In the genomic region with DNA sequence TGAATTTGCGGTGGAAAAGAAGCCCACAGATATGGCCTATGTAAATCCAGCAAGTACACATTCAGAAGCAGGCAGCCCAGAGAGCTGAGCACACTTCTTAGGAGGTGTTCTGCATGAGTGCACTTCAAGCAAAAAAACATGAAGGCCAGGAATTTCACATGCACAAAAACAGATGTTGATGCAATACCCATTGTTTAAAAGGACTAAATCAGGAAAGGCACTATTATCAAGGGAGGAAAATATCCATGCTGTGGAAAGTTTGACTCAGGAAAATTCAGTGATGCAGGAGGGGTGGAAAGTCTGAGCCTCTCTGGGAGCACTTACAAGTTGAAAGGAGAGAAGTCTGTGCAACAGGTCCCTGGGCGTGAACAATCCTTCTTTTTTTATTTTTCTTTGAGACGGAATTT, we compare ENCODE assay signal across 16 cellular contexts. TPM values are rescaled to one million over a fixed set of nuclear protein-coding genes. Genes with fewer than 3 reads are reported as not detected.
A peak's percentile ranks its signal among the peaks of the same experiment; 100 is the strongest.
DNase-seq lines count a peak whose midpoint lies in the region; ATAC-seq and TF ChIP-seq lines count a peak whose summit lies in the region.
"Had no signal": no experiment of that assay in that cellular context is flagged by ENCODE, and none has a peak within 500 bp of the region (broad histone marks: within the 10 kb centered on the region; RNA-seq: fewer than 3 reads in every experiment).

No MANE protein-coding gene starts in this region.

- H2BK15ac ChIP-seq in H9 (ENCODE audit: low read depth, low read length), result no peak overlapping the region

- no peak overlapping the region for H3K4me3 Mint-ChIP-seq in H9
- no peak overlapping the region for H3K4me3 Mint-ChIP-seq in stimulated activated naive B cell treated with anti-CD40 and anti-IgM and Interleukin-4, amounts not matched to agents 10 μg/mL and 1 μg/mL and 100 μg/mL, for 72 hours
- H3K4me3 Mint-ChIP-seq: stimulated activated naive CD8-positive, alpha-beta T cell treated with anti-CD3 and anti-CD28 coated beads, Interleukin-15, amount 100 ng/mL, for 72 hours had no signal

- H2BK5ac ChIP-seq in H9 (ENCODE audit: insufficient read length, low read length), result no peak overlapping the region

- no peak overlapping the region for H3K4ac ChIP-seq in H9 (ENCODE audit: low read depth, low read length)

- H3K18ac ChIP-seq in H9 (ENCODE audit: insufficient read length, low read depth, low read length), result no peak overlapping the region

- H3K4me1 Mint-ChIP-seq in H9, result peaks cover 4% of the 10 kb centered on the region in 2 experiments; a peak in 2 of 4 replicates
- peaks cover 0 to 2% of the 10 kb centered on the region in 2 donors for H3K4me1 Mint-ChIP-seq in stimulated activated naive B cell treated with anti-CD40 and anti-IgM and Interleukin-4, amounts not matched to agents 10 μg/mL and 1 μg/mL and 100 μg/mL, for 72 hours
- H3K4me1 Mint-ChIP-seq: stimulated activated naive CD8-positive, alpha-beta T cell treated with anti-CD3 and anti-CD28 coated beads, Interleukin-15, amount 100 ng/mL, for 72 hours had no signal

- H4K20me1 ChIP-seq in H9 (ENCODE audit: control insufficient read depth, insufficient read depth, insufficient read length), result no peaks in the 10 kb centered on the region

- no peak overlapping the region for H4K5ac ChIP-seq in H9 (ENCODE audit: insufficient read length, low read depth, low read length)

- H3K27me3 ChIP-seq in H9 (ENCODE audit: insufficient read depth, low read length) (no peaks in the 10 kb centered on the region), heart right ventricle (no peaks in the 10 kb centered on the region)

- WGBS in H9 (ENCODE audit: extremely low coverage, insufficient read length, low lambda C conversion rate), result no CpG with 5 or more reads among the region's 3 CpGs
- 54 to 84% methylated on average over 3 of the region's 3 CpGs for WGBS in heart right ventricle, 2 donors

- no peaks in the 10 kb centered on the region for H3K79me1 ChIP-seq in H9 (ENCODE audit: insufficient read depth, low read depth, low read length, poor library complexity, severe bottlenecking)

- H3K36me3 ChIP-seq in heart right ventricle, result no peaks in the 10 kb centered on the region

- H3K79me2 ChIP-seq in H9 (ENCODE audit: insufficient read depth, low read length), result no peaks in the 10 kb centered on the region
- H3K79me2 ChIP-seq: parathyroid adenoma had no signal

- no peak overlapping the region for H2AK5ac ChIP-seq in H9 (ENCODE audit: insufficient read length, low read length)

- DNase-seq in H9, result no peak
- peak; percentile 73 for DNase-seq in amniotic stem cell (lab: John Stamatoyannopoulos, UW)
- peak in 1 of 2 donors; percentile 68 for DNase-seq in heart right ventricle
- DNase-seq in sciatic nerve (ENCODE audit: low spot score), result no peak
- no peak for DNase-seq in stimulated activated naive B cell treated with anti-CD40 and anti-IgM and Interleukin-4, amounts not matched to agents 10 μg/mL and 1 μg/mL and 100 μg/mL, for 72 hours
- no peak for DNase-seq in inferior parietal cortex (ENCODE audit: extremely low spot score)
- DNase-seq: central memory CD4-positive, alpha-beta T cell; DMS 273 treated with DMSO at 0.1 percent for 48 hours; NCI-H446; SHP77 treated with DMSO at 0.1 percent for 48 hours; stimulated activated CD4-positive, alpha-beta T cell treated with anti-CD3 and anti-CD28 coated beads, Interleukin-4, amount 100 ng/mL, for 24 hours; stimulated activated naive CD8-positive, alpha-beta T cell treated with anti-CD3 and anti-CD28 coated beads, Interleukin-15, amount 100 ng/mL, for 72 hours had no signal

- no peak overlapping the region for H3K23ac ChIP-seq in H9 (ENCODE audit: insufficient read length, low read depth, low read length)

- H3K4me3 ChIP-seq in heart right ventricle, result no peak overlapping the region

- H4K8ac ChIP-seq in H9 (replicated peaks; ENCODE audit: insufficient read length, low read depth, low read length), result no peak overlapping the region

- no peak overlapping the region for H4K91ac ChIP-seq in H9 (ENCODE audit: insufficient read length, low read depth, low read length)

- no peak overlapping the region for H2BK12ac ChIP-seq in H9 (ENCODE audit: insufficient read length, low read depth, low read length)

- H3K9ac ChIP-seq in H9 (ENCODE audit: extremely low read depth, insufficient read length, low read length), result peak overlapping the region; percentile 37
- H3K9ac ChIP-seq: KMS-11, parathyroid adenoma had no signal

- ATAC-seq in heart right ventricle (peak; percentile 77 to 95 (median 92)), sciatic nerve (peak; percentile 97), GM21390 (IDR thresholded peaks at IDR 0.05; ENCODE audit: unreplicated experiment) (no peak), HG03342 (IDR thresholded peaks at IDR 0.05; ENCODE audit: unreplicated experiment) (no peak)
- ATAC-seq in stimulated activated naive B cell treated with anti-CD40 and anti-IgM and Interleukin-4, amounts not matched to agents 10 μg/mL and 1 μg/mL and 100 μg/mL, for 72 hours (replicated peaks), result no peak
- ATAC-seq: stimulated activated naive CD8-positive, alpha-beta T cell treated with anti-CD3 and anti-CD28 coated beads, Interleukin-15, amount 100 ng/mL, for 72 hours had no signal

- H3K56ac ChIP-seq in H9 (ENCODE audit: insufficient read length, low read depth, low read length), result no peak overlapping the region

- H2AFZ ChIP-seq in H9 (ENCODE audit: low read length), result no peak overlapping the region
- H2AFZ ChIP-seq: parathyroid adenoma had no signal

- H3K27ac Mint-ChIP-seq in H9, result no peak overlapping the region; a peak in 1 of 7 replicates
- H3K27ac Mint-ChIP-seq in stimulated activated naive B cell treated with anti-CD40 and anti-IgM and Interleukin-4, amounts not matched to agents 10 μg/mL and 1 μg/mL and 100 μg/mL, for 72 hours, result no peak overlapping the region

- no peaks in the 10 kb centered on the region for H3K36me3 Mint-ChIP-seq in H9 (ENCODE audit: insufficient read depth in 1 of 3, low read depth in 3 of 3)
- no peaks in the 10 kb centered on the region for H3K36me3 Mint-ChIP-seq in stimulated activated naive B cell treated with anti-CD40 and anti-IgM and Interleukin-4, amounts not matched to agents 10 μg/mL and 1 μg/mL and 100 μg/mL, for 72 hours

- TF ChIP-seq CTCF in H9 (conservative IDR thresholded peaks at IDR 0.05) (no peak), heart right ventricle (IDR thresholded peaks at IDR 0.05) (no peak)

- H3K27ac ChIP-seq in H9 (ENCODE audit: insufficient read length, low read depth, low read length), result no peak overlapping the region
- peak overlapping the region in 9 of 10 donors; percentile 64 to 91 (median 79) for H3K27ac ChIP-seq in heart right ventricle
- H3K27ac ChIP-seq: KMS-11, parathyroid adenoma had no signal

- H2BK120ac ChIP-seq in H9 (ENCODE audit: low read depth, low read length, poor library complexity, severe bottlenecking), result no peak overlapping the region

- H3K9me3 ChIP-seq in H9 (ENCODE audit: control insufficient read depth, low read depth, low read length), result no peaks in the 10 kb centered on the region
- H3K9me3 ChIP-seq in heart right ventricle, result no peaks in the 10 kb centered on the region

- H3T11ph ChIP-seq in H9 (ENCODE audit: low read length), result no peak overlapping the region

- H3K9me3 Mint-ChIP-seq in H9, result no peaks in the 10 kb centered on the region; a peak in 1 of 5 replicates
- H3K9me3 Mint-ChIP-seq in stimulated activated naive B cell treated with anti-CD40 and anti-IgM and Interleukin-4, amounts not matched to agents 10 μg/mL and 1 μg/mL and 100 μg/mL, for 72 hours, result no peaks in the 10 kb centered on the region
- H3K9me3 Mint-ChIP-seq: stimulated activated naive CD8-positive, alpha-beta T cell treated with anti-CD3 and anti-CD28 coated beads, Interleukin-15, amount 100 ng/mL, for 72 hours had no signal

- intact Hi-C loops in heart right ventricle (cut with DNase I) (no loop called here), sciatic nerve (cut with DNase I) (no loop called here)

- H3K27me3 Mint-ChIP-seq in H9 (ENCODE audit: low read depth), result peaks cover 4% of the 10 kb centered on the region
- H3K27me3 Mint-ChIP-seq in stimulated activated naive B cell treated with anti-CD40 and anti-IgM and Interleukin-4, amounts not matched to agents 10 μg/mL and 1 μg/mL and 100 μg/mL, for 72 hours, result peaks cover 8 to 24% of the 10 kb centered on the region in 2 donors

- no peak overlapping the region for H2BK20ac ChIP-seq in H9 (ENCODE audit: low read depth, low read length, poor library complexity, severe bottlenecking)

- no peak overlapping the region for H3K4me2 ChIP-seq in H9 (ENCODE audit: insufficient read depth, insufficient read length, low read length)
- H3K4me2 ChIP-seq: KMS-11 had no signal

- no peak overlapping the region for H3K14ac ChIP-seq in H9 (ENCODE audit: insufficient read depth, low read length)

- H3K4me1 ChIP-seq in H9 (ENCODE audit: insufficient read depth, low read length) (no peaks in the 10 kb centered on the region), heart right ventricle (peaks cover 0 to 39% (median 13%) of the 10 kb centered on the region in 9 donors)
- H3K4me1 ChIP-seq: parathyroid adenoma had no signal

- H3K23me2 ChIP-seq in H9 (ENCODE audit: insufficient read length, low read depth, low read length, poor library complexity, severe bottlenecking), result no peaks in the 10 kb centered on the region

RNA-seq across cellular contexts. Expression of gene CARS1, which starts 15.8 kb away (rescaled TPM):
- 82.5 and 92.3 TPM in 2 replicates for total RNA-seq in H9 (2021)
- total RNA-seq in heart right ventricle, result 10 to 100 TPM; 12.5 to 24.6 (median 15.9) TPM
- polyA plus RNA-seq in heart right ventricle, result 10 to 100 TPM; 14.8 to 24.2 TPM
- 42.3 TPM for total RNA-seq in sciatic nerve

Comparison
In these comparisons a context has a peak if more than half of its experiments do, and no peak if none do; other contexts are left out.
1. ATAC-seq: peak in heart right ventricle (8 of 8) and sciatic nerve (single experiment); none in stimulated activated naive B cell treated with anti-CD40 and anti-IgM and Interleukin-4, amounts not matched to agents 10 μg/mL and 1 μg/mL and 100 μg/mL, for 72 hours (0 of 2), GM21390 (single experiment) and HG03342 (single experiment).